ENCODE assay signal across 20 cellular contexts in genomic region chr11:116164843-116165242, GRCh38.
"Had no signal": no experiment of that assay in that cellular context is flagged by ENCODE, and none has a peak within 500 bp of the region (broad histone marks: within the 10 kb centered on the region; RNA-seq: fewer than 3 reads in every experiment).

No MANE protein-coding gene starts in this region.

- ATAC-seq: activated CD8-positive, alpha-beta memory T cell treated with anti-CD3 and anti-CD28 coated beads, Interleukin-2, amount 10 ng/mL, durations not matched to agents 7 days and 5 days; activated CD8-positive, alpha-beta T cell treated with anti-CD3 and anti-CD28 coated beads for 36 hours; activated naive CD8-positive, alpha-beta T cell treated with anti-CD3 and anti-CD28 coated beads, Interleukin-2, amount 50 U/mL, for 24 hours; left lung; naive thymus-derived CD8-positive, alpha-beta T cell had no signal

- H3K4me3 ChIP-seq: left lung, ovary, prostate gland, thoracic aorta, upper lobe of left lung had no signal

- DNase-seq: activated CD4-positive, alpha-beta T cell treated with anti-CD3 and anti-CD28 coated beads, Interleukin-2, amount 10 ng/mL, durations not matched to agents 7 days and 5 days; activated CD8-positive, alpha-beta memory T cell treated with anti-CD3 and anti-CD28 coated beads, Interleukin-2, amount 10 ng/mL, durations not matched to agents 7 days and 5 days; activated CD8-positive, alpha-beta T cell treated with anti-CD3 and anti-CD28 coated beads for 36 hours; activated gamma-delta T cell; activated naive CD4-positive, alpha-beta T cell treated with anti-CD3 and anti-CD28 coated beads, Interleukin-2, amount 50 U/mL, for 16 hours; activated naive CD8-positive, alpha-beta T cell treated with anti-CD3 and anti-CD28 coated beads, Interleukin-2, amount 50 U/mL, for 24 hours; effector CD8-positive, alpha-beta T cell; foreskin melanocyte; kidney glomerular epithelial cell; left lung; naive thymus-derived CD8-positive, alpha-beta T cell; ovary; stimulated activated CD4-positive, alpha-beta T cell treated with anti-CD3 and anti-CD28 coated beads, Interleukin-4, amount 100 ng/mL, for 24 hours; stimulated activated naive CD4-positive, alpha-beta T cell treated with Interleukin-2 at 50 U/mL for 16 hours; upper lobe of left lung had no signal

- H3K27ac ChIP-seq: left lung, ovary, prostate gland, thoracic aorta, upper lobe of left lung had no signal

- H3K4me1 Mint-ChIP-seq: activated CD4-positive, alpha-beta T cell treated with anti-CD3 and anti-CD28 coated beads, Interleukin-2, amount 10 ng/mL, durations not matched to agents 7 days and 5 days; activated CD8-positive, alpha-beta memory T cell treated with anti-CD3 and anti-CD28 coated beads, Interleukin-2, amount 10 ng/mL, durations not matched to agents 7 days and 5 days; activated naive CD8-positive, alpha-beta T cell treated with anti-CD3 and anti-CD28 coated beads, Interleukin-2, amount 50 U/mL, for 24 hours; naive thymus-derived CD8-positive, alpha-beta T cell had no signal

- H3K9me3 Mint-ChIP-seq: activated CD4-positive, alpha-beta T cell treated with anti-CD3 and anti-CD28 coated beads, Interleukin-2, amount 10 ng/mL, durations not matched to agents 7 days and 5 days; activated CD8-positive, alpha-beta T cell treated with anti-CD3 and anti-CD28 coated beads for 36 hours; activated naive CD8-positive, alpha-beta T cell treated with anti-CD3 and anti-CD28 coated beads, Interleukin-2, amount 50 U/mL, for 24 hours; activated T-helper 1 cell treated with anti-CD3 and anti-CD28 coated beads, Interleukin-12 subunit alpha, Interleukin-12 subunit beta, Interleukin-2, Interleukin-4 antibody, amounts not matched to agents 30 ng/mL and 10 ng/mL and 1 ng/mL, durations not matched to agents 14 hours and 24 hours and 36 hours; dendritic cell treated with granulocyte-macrophage colony-stimulating factor and Interleukin-4, amounts not matched to agents 40 ng/mL and 50 ng/mL, for 4 days; mesothelial cell of epicardium had no signal

- H3K4me3 Mint-ChIP-seq: activated CD4-positive, alpha-beta T cell treated with anti-CD3 and anti-CD28 coated beads, Interleukin-2, amount 10 ng/mL, durations not matched to agents 7 days and 5 days; activated CD8-positive, alpha-beta memory T cell treated with anti-CD3 and anti-CD28 coated beads, Interleukin-2, amount 10 ng/mL, durations not matched to agents 7 days and 5 days; activated CD8-positive, alpha-beta T cell treated with anti-CD3 and anti-CD28 coated beads for 36 hours; activated naive CD8-positive, alpha-beta T cell treated with anti-CD3 and anti-CD28 coated beads, Interleukin-2, amount 50 U/mL, for 24 hours; activated T-helper 1 cell treated with anti-CD3 and anti-CD28 coated beads, Interleukin-12 subunit alpha, Interleukin-12 subunit beta, Interleukin-2, Interleukin-4 antibody, amounts not matched to agents 30 ng/mL and 10 ng/mL and 1 ng/mL, durations not matched to agents 14 hours and 24 hours and 36 hours; dendritic cell treated with granulocyte-macrophage colony-stimulating factor and Interleukin-4, amounts not matched to agents 40 ng/mL and 50 ng/mL, for 4 days; mesothelial cell of epicardium; naive thymus-derived CD8-positive, alpha-beta T cell had no signal

- H3K36me3 ChIP-seq: left lung, ovary, prostate gland, thoracic aorta, upper lobe of left lung had no signal

- H3K9me3 ChIP-seq: left lung, ovary, prostate gland, thoracic aorta, upper lobe of left lung had no signal

- H3K27ac Mint-ChIP-seq: activated CD4-positive, alpha-beta T cell treated with anti-CD3 and anti-CD28 coated beads, Interleukin-2, amount 10 ng/mL, durations not matched to agents 7 days and 5 days; activated CD8-positive, alpha-beta memory T cell treated with anti-CD3 and anti-CD28 coated beads, Interleukin-2, amount 10 ng/mL, durations not matched to agents 7 days and 5 days; activated CD8-positive, alpha-beta T cell treated with anti-CD3 and anti-CD28 coated beads for 36 hours; activated naive CD8-positive, alpha-beta T cell treated with anti-CD3 and anti-CD28 coated beads, Interleukin-2, amount 50 U/mL, for 24 hours; activated T-helper 1 cell treated with anti-CD3 and anti-CD28 coated beads, Interleukin-12 subunit alpha, Interleukin-12 subunit beta, Interleukin-2, Interleukin-4 antibody, amounts not matched to agents 30 ng/mL and 10 ng/mL and 1 ng/mL, durations not matched to agents 14 hours and 24 hours and 36 hours; dendritic cell treated with granulocyte-macrophage colony-stimulating factor and Interleukin-4, amounts not matched to agents 40 ng/mL and 50 ng/mL, for 4 days; mesothelial cell of epicardium; naive thymus-derived CD8-positive, alpha-beta T cell had no signal

- H3K4me1 ChIP-seq: left lung, prostate gland, upper lobe of left lung had no signal

- H3K27me3 Mint-ChIP-seq: activated CD8-positive, alpha-beta memory T cell treated with anti-CD3 and anti-CD28 coated beads, Interleukin-2, amount 10 ng/mL, durations not matched to agents 7 days and 5 days had no signal

- H3K27me3 ChIP-seq: ovary, upper lobe of left lung had no signal

- H3K36me3 Mint-ChIP-seq: activated CD8-positive, alpha-beta memory T cell treated with anti-CD3 and anti-CD28 coated beads, Interleukin-2, amount 10 ng/mL, durations not matched to agents 7 days and 5 days; mesothelial cell of epicardium; naive thymus-derived CD8-positive, alpha-beta T cell had no signal
